In the genomic region with DNA sequence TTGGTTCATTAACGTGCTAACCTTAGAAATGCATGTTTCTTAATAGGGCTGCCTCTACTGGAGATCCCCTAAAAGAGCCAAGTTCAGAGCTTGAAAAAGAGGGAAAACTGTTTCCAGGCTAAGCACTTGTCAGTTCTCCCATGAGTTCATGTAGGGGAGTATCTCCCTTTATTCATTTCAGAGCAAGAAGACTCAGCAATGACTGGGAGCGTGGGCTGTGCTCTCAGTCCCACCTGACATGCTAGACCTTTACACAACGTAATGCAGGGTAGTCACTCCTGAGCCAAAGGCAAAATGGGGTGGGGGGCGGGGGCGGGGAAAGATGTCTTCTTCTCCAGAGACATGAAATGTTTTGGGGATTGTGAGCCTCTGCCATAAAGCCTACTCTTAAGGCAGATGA, we compare ENCODE assay signal across 29 cellular contexts.
DNase-seq lines count a peak whose midpoint lies in the region; ATAC-seq and TF ChIP-seq lines count a peak whose summit lies in the region.
"Had no signal": no experiment of that assay in that cellular context is flagged by ENCODE, and none has a peak within 500 bp of the region (broad histone marks: within the 10 kb centered on the region; RNA-seq: fewer than 3 reads in every experiment).

No MANE protein-coding gene starts in this region.

- no peak overlapping the region for H3K27ac ChIP-seq in aorta (ENCODE audit: low read depth in 1 of 2, low read length in 2 of 2)
- H3K27ac ChIP-seq: 22Rv1; A549; BLaER1; BLaER1 treated with 17β-estradiol and CSF1 and Interleukin-3, amounts not matched to agents 10 nM and 100 nM; C4-2B had no signal

- DNase-seq in head of caudate nucleus, result peak in 25 of 42 donors; percentile 14 to 76 (median 36)
- DNase-seq in omental fat pad (ENCODE audit: low spot score), result no peak
- DNase-seq in aorta, result no peak
- no peak for DNase-seq in germinal center (ENCODE audit: low spot score)
- DNase-seq: 8988T; ACHN; AML-193; BE2C; C1 segment of cervical spinal cord; Caco-2; Calu3; CD4-positive, alpha-beta memory T cell; CD4-positive, alpha-beta T cell; CD4-positive, CD25-positive, alpha-beta regulatory T cell; CD8-positive, alpha-beta memory T cell; CD8-positive, alpha-beta T cell; COR-L47; DMS 273 treated with DMSO at 0.1 percent for 48 hours; DMS153; DMS53; DMS79; DMS79 treated with DMSO at 0.1 percent for 48 hours; DND-41; EL had no signal

- no peaks in the 10 kb centered on the region for H3K9me3 ChIP-seq in aorta (ENCODE audit: control insufficient read depth, low read length)
- H3K9me3 ChIP-seq: BE2C, BLaER1, Caco-2 had no signal

- H3K4me3 ChIP-seq in aorta (ENCODE audit: low read length in 2 of 2), result no peak overlapping the region
- H3K4me3 ChIP-seq: A549; BLaER1; BLaER1 treated with 17β-estradiol and CSF1 and Interleukin-3, amounts not matched to agents 10 nM and 100 nM had no signal

- no peaks in the 10 kb centered on the region for H3K36me3 ChIP-seq in aorta (ENCODE audit: control insufficient read depth in 1 of 2, insufficient read depth in 2 of 2, low read length in 1 of 2)
- H3K36me3 ChIP-seq: BE2C; BLaER1; BLaER1 treated with 17β-estradiol and CSF1 and Interleukin-3, amounts not matched to agents 10 nM and 100 nM had no signal

- no peaks in the 10 kb centered on the region for H3K4me1 ChIP-seq in aorta (ENCODE audit: control insufficient read depth in 1 of 2, insufficient read depth in 2 of 2, low read length in 2 of 2)
- H3K4me1 ChIP-seq: A549; BE2C; BLaER1 treated with 17β-estradiol and CSF1 and Interleukin-3, amounts not matched to agents 10 nM and 100 nM; Caco-2 had no signal

- no peak for TF ChIP-seq CTCF in omental fat pad (IDR thresholded peaks at IDR 0.05)

- 77 to 83% methylated on average over 5 of the region's 5 CpGs for WGBS in aorta, 2 donors

- ATAC-seq in omental fat pad (ENCODE audit: low FRiP score) (peak; percentile 59), aorta (ENCODE audit: low FRiP score) (no peak)
- ATAC-seq: A549; CD8-positive, alpha-beta T cell had no signal

- no peaks in the 10 kb centered on the region for H3K27me3 ChIP-seq in aorta (ENCODE audit: control insufficient read depth in 1 of 2, insufficient read depth in 2 of 2, low read length in 1 of 2)
- H3K27me3 ChIP-seq: BE2C; BLaER1; BLaER1 treated with 17β-estradiol and CSF1 and Interleukin-3, amounts not matched to agents 10 nM and 100 nM had no signal

- intact Hi-C loops in head of caudate nucleus (cut with DNase I) (no loop called here), aorta (cut with DNase I) (no loop called here)

Comparison
In these comparisons a context has a peak if more than half of its experiments do, and no peak if none do; other contexts are left out.
1. DNase-seq: peak in head of caudate nucleus (25 of 42); none in omental fat pad (single experiment), aorta (0 of 2) and germinal center (single experiment).